12 cellular contexts compared by ENCODE assay signal in genomic region chr3:12268050-12268449, GRCh38. TPM values are rescaled to one million over a fixed set of nuclear protein-coding genes. Genes with fewer than 3 reads are reported as not detected.
"Had no signal": no experiment of that assay in that cellular context is flagged by ENCODE, and none has a peak within 500 bp of the region (broad histone marks: within the 10 kb centered on the region; RNA-seq: fewer than 3 reads in every experiment).

No MANE protein-coding gene starts in this region.

- H3K27me3 ChIP-seq: tibial artery had no signal

- H3K27ac ChIP-seq: tibial artery had no signal

- H3K9me3 ChIP-seq: tibial artery had no signal

- H3K4me3 ChIP-seq: tibial artery had no signal

- ATAC-seq: activated CD4-positive, CD25-positive, alpha-beta regulatory T cell treated with anti-CD3 and anti-CD28 coated beads, Interleukin-2, amount 50 U/mL, for 24 hours; effector memory CD8-positive, alpha-beta T cell; left colon; natural killer cell; right cardiac atrium; stimulated activated effector memory CD8-positive, alpha-beta T cell treated with anti-CD3 and anti-CD28 coated beads, Interleukin-12 subunit alpha, Interleukin-12 subunit beta, amount 100 ng/mL, for 72 hours had no signal

- H3K4me1 ChIP-seq: tibial artery had no signal

- DNase-seq: activated naive CD4-positive, alpha-beta T cell treated with anti-CD3 and anti-CD28 coated beads, Interleukin-2, amount 50 U/mL, for 16 hours; caudate nucleus; effector memory CD8-positive, alpha-beta T cell; immature natural killer cell; left colon; mammary epithelial cell; natural killer cell; right cardiac atrium; T-helper 2 cell; tibial artery had no signal

- H3K36me3 ChIP-seq: tibial artery had no signal

RNA-seq across cellular contexts. Expression of gene PPARG, which starts 20.8 kb away (rescaled TPM):
- polyA plus RNA-seq: immature natural killer cell had no signal
